In genomic region chr21:43357708-43358430, GRCh38 we compare ENCODE assay signal across 15 cellular contexts.
"Had no signal": no experiment of that assay in that cellular context is flagged by ENCODE, and none has a peak within 500 bp of the region (broad histone marks: within the 10 kb centered on the region; RNA-seq: fewer than 3 reads in every experiment).

No MANE protein-coding gene starts in this region.

- H3K36me3 ChIP-seq: ascending aorta, gastroesophageal sphincter, sigmoid colon, spleen, upper lobe of right lung, WERI-Rb-1 had no signal

- H3K9me3 Mint-ChIP-seq: endodermal cell; stimulated activated naive CD8-positive, alpha-beta T cell treated with anti-CD3 and anti-CD28 coated beads, Interleukin-15, amount 100 ng/mL, for 72 hours had no signal

- H3K27ac ChIP-seq: ascending aorta, gastroesophageal sphincter, sigmoid colon, testis, upper lobe of right lung, WERI-Rb-1 had no signal

- H3K4me3 Mint-ChIP-seq: endodermal cell; stimulated activated naive CD8-positive, alpha-beta T cell treated with anti-CD3 and anti-CD28 coated beads, Interleukin-15, amount 100 ng/mL, for 72 hours had no signal

- DNase-seq: activated CD4-positive, alpha-beta T cell treated with anti-CD3 and anti-CD28 coated beads for 4 hours; activated CD8-positive, alpha-beta memory T cell treated with anti-CD3 and anti-CD28 coated beads, Interleukin-2, amount 50 U/mL, for 48 hours; activated naive CD4-positive, alpha-beta T cell; dorsolateral prefrontal cortex; endodermal cell; left colon; mammary epithelial cell; sigmoid colon; spleen; stimulated activated naive CD8-positive, alpha-beta T cell treated with anti-CD3 and anti-CD28 coated beads, Interleukin-15, amount 100 ng/mL, for 72 hours; testis; upper lobe of right lung; WERI-Rb-1 had no signal

- H3K4me1 ChIP-seq: ascending aorta had no signal

- H3K27me3 Mint-ChIP-seq: stimulated activated naive CD8-positive, alpha-beta T cell treated with anti-CD3 and anti-CD28 coated beads, Interleukin-15, amount 100 ng/mL, for 72 hours had no signal

- H3K4me3 ChIP-seq: ascending aorta, dorsolateral prefrontal cortex, gastroesophageal sphincter, sigmoid colon, spleen, testis, upper lobe of right lung had no signal

- H3K9me3 ChIP-seq: ascending aorta, gastroesophageal sphincter, sigmoid colon, spleen, testis, upper lobe of right lung had no signal

- H3K4me1 Mint-ChIP-seq: endodermal cell had no signal

- ATAC-seq: gastroesophageal sphincter; left colon; stimulated activated naive CD8-positive, alpha-beta T cell treated with anti-CD3 and anti-CD28 coated beads, Interleukin-15, amount 100 ng/mL, for 72 hours; upper lobe of right lung had no signal

- H3K27ac Mint-ChIP-seq: endodermal cell had no signal

- H3K27me3 ChIP-seq: ascending aorta, dorsolateral prefrontal cortex, sigmoid colon, testis, upper lobe of right lung had no signal
